1 cellular context compared by ENCODE assay signal in the genomic region with DNA sequence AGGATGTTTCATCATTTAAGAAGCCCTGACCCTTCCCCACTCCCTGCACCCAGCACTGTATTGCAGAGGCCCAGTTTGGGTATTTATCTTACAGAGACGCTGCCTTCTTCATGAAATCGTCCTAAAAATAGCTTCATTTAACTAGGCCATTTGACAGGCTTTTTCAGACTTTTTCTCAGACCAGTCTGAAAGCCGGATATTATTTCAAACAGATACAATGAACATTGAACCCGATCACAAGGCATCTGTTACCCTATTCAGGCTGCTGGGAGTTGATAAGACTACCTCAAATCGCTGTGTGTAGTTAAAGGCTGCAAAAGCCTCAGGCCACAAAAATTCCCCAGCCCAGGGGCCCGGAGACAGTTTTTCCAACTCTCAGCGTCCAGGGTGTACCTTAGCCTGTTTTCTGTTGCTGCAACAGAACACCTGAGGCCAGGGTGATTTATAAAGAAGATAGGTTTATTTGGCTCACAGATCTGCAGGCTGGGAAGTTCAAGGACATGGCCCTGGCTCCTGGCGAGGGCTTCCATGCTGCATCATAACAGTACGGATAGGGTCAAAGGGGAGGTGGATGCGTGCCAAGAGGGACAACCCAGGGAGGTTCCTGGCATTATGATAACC.
TF ChIP-seq lines count a peak whose summit lies in the region.

No MANE protein-coding gene starts in this region.

TF ChIP-seq in HepG2, 621 proteins besides CTCF, POLR2A, EP300 and RAD21 (continued from another document and continues in another):
- TF ChIP-seq, protein P1, sequence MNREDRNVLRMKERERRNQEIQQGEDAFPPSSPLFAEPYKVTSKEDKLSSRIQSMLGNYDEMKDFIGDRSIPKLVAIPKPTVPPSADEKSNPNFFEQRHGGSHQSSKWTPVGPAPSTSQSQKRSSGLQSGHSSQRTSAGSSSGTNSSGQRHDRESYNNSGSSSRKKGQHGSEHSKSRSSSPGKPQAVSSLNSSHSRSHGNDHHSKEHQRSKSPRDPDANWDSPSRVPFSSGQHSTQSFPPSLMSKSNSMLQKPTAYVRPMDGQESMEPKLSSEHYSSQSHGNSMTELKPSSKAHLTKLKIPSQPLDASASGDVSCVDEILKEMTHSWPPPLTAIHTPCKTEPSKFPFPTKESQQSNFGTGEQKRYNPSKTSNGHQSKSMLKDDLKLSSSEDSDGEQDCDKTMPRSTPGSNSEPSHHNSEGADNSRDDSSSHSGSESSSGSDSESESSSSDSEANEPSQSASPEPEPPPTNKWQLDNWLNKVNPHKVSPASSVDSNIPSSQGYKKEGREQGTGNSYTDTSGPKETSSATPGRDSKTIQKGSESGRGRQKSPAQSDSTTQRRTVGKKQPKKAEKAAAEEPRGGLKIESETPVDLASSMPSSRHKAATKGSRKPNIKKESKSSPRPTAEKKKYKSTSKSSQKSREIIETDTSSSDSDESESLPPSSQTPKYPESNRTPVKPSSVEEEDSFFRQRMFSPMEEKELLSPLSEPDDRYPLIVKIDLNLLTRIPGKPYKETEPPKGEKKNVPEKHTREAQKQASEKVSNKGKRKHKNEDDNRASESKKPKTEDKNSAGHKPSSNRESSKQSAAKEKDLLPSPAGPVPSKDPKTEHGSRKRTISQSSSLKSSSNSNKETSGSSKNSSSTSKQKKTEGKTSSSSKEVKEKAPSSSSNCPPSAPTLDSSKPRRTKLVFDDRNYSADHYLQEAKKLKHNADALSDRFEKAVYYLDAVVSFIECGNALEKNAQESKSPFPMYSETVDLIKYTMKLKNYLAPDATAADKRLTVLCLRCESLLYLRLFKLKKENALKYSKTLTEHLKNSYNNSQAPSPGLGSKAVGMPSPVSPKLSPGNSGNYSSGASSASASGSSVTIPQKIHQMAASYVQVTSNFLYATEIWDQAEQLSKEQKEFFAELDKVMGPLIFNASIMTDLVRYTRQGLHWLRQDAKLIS (CRISPR knock-in tag; IDR thresholded peaks at IDR 0.05): no peak
- TF ChIP-seq KAT8 (CRISPR knock-in tag; IDR thresholded peaks at IDR 0.05): peak; percentile 52
- peak; percentile 50; the same call in 1 of the 2 replicates for TF ChIP-seq NCOR1 (IDR thresholded peaks at IDR 0.05; ENCODE audit: borderline replicate concordance, low read length)
- peak; percentile 55; the same call in 1 of the 2 replicates for TF ChIP-seq NFIC (IDR thresholded peaks at IDR 0.05; ENCODE audit: low read length)
- 0 out of 2 replicates have a peak, but pooled peaks have one; percentile 29 for TF ChIP-seq SOX13 (IDR thresholded peaks at IDR 0.05)
- peak in 1 of 2 experiments; percentile 50; a peak in 1 of 4 replicates for TF ChIP-seq SOX13 (CRISPR knock-in tag; conservative IDR thresholded peaks at IDR 0.05 in 1 of 2, IDR thresholded peaks at IDR 0.05 in 1 of 2)
- peak; percentile 20; the same call in 1 of the 2 replicates for TF ChIP-seq CEBPG (CRISPR knock-in tag; IDR thresholded peaks at IDR 0.05)
- TF ChIP-seq, protein P2, sequence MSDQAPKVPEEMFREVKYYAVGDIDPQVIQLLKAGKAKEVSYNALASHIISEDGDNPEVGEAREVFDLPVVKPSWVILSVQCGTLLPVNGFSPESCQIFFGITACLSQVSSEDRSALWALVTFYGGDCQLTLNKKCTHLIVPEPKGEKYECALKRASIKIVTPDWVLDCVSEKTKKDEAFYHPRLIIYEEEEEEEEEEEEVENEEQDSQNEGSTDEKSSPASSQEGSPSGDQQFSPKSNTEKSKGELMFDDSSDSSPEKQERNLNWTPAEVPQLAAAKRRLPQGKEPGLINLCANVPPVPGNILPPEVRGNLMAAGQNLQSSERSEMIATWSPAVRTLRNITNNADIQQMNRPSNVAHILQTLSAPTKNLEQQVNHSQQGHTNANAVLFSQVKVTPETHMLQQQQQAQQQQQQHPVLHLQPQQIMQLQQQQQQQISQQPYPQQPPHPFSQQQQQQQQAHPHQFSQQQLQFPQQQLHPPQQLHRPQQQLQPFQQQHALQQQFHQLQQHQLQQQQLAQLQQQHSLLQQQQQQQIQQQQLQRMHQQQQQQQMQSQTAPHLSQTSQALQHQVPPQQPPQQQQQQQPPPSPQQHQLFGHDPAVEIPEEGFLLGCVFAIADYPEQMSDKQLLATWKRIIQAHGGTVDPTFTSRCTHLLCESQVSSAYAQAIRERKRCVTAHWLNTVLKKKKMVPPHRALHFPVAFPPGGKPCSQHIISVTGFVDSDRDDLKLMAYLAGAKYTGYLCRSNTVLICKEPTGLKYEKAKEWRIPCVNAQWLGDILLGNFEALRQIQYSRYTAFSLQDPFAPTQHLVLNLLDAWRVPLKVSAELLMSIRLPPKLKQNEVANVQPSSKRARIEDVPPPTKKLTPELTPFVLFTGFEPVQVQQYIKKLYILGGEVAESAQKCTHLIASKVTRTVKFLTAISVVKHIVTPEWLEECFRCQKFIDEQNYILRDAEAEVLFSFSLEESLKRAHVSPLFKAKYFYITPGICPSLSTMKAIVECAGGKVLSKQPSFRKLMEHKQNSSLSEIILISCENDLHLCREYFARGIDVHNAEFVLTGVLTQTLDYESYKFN (CRISPR knock-in tag; conservative IDR thresholded peaks at IDR 0.05): peak; percentile 80
- 0 out of 2 replicates have a peak, but pooled peaks have one; percentile 23 for TF ChIP-seq ZNF335 (CRISPR knock-in tag; IDR thresholded peaks at IDR 0.05)
- peak; percentile 22; the same call in 1 of the 2 replicates for TF ChIP-seq ETV5 (CRISPR knock-in tag; IDR thresholded peaks at IDR 0.05; ENCODE audit: borderline replicate concordance)
- peak; percentile 46; the same call in 1 of the 2 replicates for TF ChIP-seq REPIN1 (CRISPR knock-in tag; IDR thresholded peaks at IDR 0.05; ENCODE audit: borderline replicate concordance, low read depth)
- TF ChIP-seq CBX2 (IDR thresholded peaks at IDR 0.05; ENCODE audit: low read depth, low read length): no peak
- no peak for TF ChIP-seq CBX2 (CRISPR knock-in tag; IDR thresholded peaks at IDR 0.05; ENCODE audit: low read depth)
- no peak for TF ChIP-seq TMF1 (CRISPR knock-in tag; IDR thresholded peaks at IDR 0.05; ENCODE audit: low read depth)
- TF ChIP-seq KDM3A (CRISPR knock-in tag; IDR thresholded peaks at IDR 0.05; ENCODE audit: low read depth): 0 out of 2 replicates have a peak, but pooled peaks have one; percentile 12
- TF ChIP-seq, protein P3, sequence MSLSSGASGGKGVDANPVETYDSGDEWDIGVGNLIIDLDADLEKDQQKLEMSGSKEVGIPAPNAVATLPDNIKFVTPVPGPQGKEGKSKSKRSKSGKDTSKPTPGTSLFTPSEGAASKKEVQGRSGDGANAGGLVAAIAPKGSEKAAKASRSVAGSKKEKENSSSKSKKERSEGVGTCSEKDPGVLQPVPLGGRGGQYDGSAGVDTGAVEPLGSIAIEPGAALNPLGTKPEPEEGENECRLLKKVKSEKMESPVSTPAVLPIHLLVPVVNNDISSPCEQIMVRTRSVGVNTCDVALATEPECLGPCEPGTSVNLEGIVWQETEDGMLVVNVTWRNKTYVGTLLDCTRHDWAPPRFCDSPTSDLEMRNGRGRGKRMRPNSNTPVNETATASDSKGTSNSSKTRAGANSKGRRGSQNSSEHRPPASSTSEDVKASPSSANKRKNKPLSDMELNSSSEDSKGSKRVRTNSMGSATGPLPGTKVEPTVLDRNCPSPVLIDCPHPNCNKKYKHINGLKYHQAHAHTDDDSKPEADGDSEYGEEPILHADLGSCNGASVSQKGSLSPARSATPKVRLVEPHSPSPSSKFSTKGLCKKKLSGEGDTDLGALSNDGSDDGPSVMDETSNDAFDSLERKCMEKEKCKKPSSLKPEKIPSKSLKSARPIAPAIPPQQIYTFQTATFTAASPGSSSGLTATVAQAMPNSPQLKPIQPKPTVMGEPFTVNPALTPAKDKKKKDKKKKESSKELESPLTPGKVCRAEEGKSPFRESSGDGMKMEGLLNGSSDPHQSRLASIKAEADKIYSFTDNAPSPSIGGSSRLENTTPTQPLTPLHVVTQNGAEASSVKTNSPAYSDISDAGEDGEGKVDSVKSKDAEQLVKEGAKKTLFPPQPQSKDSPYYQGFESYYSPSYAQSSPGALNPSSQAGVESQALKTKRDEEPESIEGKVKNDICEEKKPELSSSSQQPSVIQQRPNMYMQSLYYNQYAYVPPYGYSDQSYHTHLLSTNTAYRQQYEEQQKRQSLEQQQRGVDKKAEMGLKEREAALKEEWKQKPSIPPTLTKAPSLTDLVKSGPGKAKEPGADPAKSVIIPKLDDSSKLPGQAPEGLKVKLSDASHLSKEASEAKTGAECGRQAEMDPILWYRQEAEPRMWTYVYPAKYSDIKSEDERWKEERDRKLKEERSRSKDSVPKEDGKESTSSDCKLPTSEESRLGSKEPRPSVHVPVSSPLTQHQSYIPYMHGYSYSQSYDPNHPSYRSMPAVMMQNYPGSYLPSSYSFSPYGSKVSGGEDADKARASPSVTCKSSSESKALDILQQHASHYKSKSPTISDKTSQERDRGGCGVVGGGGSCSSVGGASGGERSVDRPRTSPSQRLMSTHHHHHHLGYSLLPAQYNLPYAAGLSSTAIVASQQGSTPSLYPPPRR (CRISPR knock-in tag; IDR thresholded peaks at IDR 0.05; ENCODE audit: borderline replicate concordance): peak; percentile 48; the same call in 1 of the 2 replicates
- TF ChIP-seq, protein P4, sequence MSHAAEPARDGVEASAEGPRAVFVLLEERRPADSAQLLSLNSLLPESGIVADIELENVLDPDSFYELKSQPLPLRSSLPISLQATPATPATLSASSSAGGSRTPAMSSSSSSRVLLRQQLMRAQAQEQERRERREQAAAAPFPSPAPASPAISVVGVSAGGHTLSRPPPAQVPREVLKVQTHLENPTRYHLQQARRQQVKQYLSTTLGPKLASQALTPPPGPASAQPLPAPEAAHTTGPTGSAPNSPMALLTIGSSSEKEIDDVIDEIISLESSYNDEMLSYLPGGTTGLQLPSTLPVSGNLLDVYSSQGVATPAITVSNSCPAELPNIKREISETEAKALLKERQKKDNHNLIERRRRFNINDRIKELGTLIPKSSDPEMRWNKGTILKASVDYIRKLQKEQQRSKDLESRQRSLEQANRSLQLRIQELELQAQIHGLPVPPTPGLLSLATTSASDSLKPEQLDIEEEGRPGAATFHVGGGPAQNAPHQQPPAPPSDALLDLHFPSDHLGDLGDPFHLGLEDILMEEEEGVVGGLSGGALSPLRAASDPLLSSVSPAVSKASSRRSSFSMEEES (CRISPR knock-in tag; IDR thresholded peaks at IDR 0.05): peak; percentile 61
- TF ChIP-seq NCOA2 (CRISPR knock-in tag; IDR thresholded peaks at IDR 0.05): peak; percentile 43; the same call in 1 of the 2 replicates
- TF ChIP-seq ZSCAN20 (CRISPR knock-in tag; IDR thresholded peaks at IDR 0.05; ENCODE audit: borderline replicate concordance): no peak
- TF ChIP-seq ZNF253 (CRISPR knock-in tag; IDR thresholded peaks at IDR 0.05; ENCODE audit: borderline replicate concordance): no peak
- TF ChIP-seq NCOA5 (CRISPR knock-in tag; IDR thresholded peaks at IDR 0.05): no peak
- TF ChIP-seq, protein P5, sequence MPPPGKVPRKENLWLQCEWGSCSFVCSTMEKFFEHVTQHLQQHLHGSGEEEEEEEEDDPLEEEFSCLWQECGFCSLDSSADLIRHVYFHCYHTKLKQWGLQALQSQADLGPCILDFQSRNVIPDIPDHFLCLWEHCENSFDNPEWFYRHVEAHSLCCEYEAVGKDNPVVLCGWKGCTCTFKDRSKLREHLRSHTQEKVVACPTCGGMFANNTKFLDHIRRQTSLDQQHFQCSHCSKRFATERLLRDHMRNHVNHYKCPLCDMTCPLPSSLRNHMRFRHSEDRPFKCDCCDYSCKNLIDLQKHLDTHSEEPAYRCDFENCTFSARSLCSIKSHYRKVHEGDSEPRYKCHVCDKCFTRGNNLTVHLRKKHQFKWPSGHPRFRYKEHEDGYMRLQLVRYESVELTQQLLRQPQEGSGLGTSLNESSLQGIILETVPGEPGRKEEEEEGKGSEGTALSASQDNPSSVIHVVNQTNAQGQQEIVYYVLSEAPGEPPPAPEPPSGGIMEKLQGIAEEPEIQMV (CRISPR knock-in tag; IDR thresholded peaks at IDR 0.05; ENCODE audit: low read depth): no peak
- TF ChIP-seq HMG20A (CRISPR knock-in tag; IDR thresholded peaks at IDR 0.05; ENCODE audit: borderline replicate concordance): peak; percentile 49; the same call in 1 of the 2 replicates
- no peak for TF ChIP-seq ZBTB38 (CRISPR knock-in tag; IDR thresholded peaks at IDR 0.05)
- TF ChIP-seq, protein P6, sequence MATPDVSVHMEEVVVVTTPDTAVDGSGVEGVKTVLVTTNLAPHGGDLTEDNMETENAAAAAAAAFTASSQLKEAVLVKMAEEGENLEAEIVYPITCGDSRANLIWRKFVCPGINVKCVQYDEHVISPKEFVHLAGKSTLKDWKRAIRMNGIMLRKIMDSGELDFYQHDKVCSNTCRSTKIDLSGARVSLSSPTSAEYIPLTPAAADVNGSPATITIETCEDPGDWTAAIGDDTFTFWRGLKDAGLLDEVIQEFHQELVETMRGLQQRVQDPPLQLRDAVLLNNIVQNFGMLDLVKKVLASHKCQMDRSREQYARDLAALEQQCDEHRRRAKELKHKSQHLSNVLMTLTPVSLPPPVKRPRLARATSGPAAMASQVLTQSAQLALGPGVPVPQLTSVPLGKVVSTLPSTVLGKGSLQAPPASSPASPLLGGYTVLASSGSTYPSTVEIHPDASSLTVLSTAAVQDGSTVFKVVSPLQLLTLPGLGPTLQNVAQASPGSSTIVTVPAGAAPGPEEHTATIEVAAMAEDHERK (CRISPR knock-in tag; IDR thresholded peaks at IDR 0.05; ENCODE audit: low read depth): no peak
- peak; percentile 60; the same call in 1 of the 2 replicates for TF ChIP-seq BCL6 (CRISPR knock-in tag; IDR thresholded peaks at IDR 0.05)
- 0 out of 2 replicates have a peak, but pooled peaks have one; percentile 16 for TF ChIP-seq JUN (CRISPR knock-in tag; IDR thresholded peaks at IDR 0.05)
- TF ChIP-seq FOSL2 (CRISPR knock-in tag; IDR thresholded peaks at IDR 0.05): peak; percentile 55
- 0 out of 2 replicates have a peak, but pooled peaks have one; percentile 44 for TF ChIP-seq POGZ (CRISPR knock-in tag; IDR thresholded peaks at IDR 0.05)
- no peak for TF ChIP-seq ZNF33B (CRISPR knock-in tag; IDR thresholded peaks at IDR 0.05)
- peak; percentile 56; the same call in 1 of the 2 replicates for TF ChIP-seq ZNF331 (CRISPR knock-in tag; IDR thresholded peaks at IDR 0.05)
- peak; percentile 43; the same call in 1 of the 2 replicates for TF ChIP-seq CREM (IDR thresholded peaks at IDR 0.05)
- no peak for TF ChIP-seq CREM (CRISPR knock-in tag; IDR thresholded peaks at IDR 0.05)
- TF ChIP-seq SAP130 (CRISPR knock-in tag; IDR thresholded peaks at IDR 0.05; ENCODE audit: low read depth): peak; percentile 56
- 0 out of 2 replicates have a peak, but pooled peaks have one; percentile 50 for TF ChIP-seq ZNF615 (CRISPR knock-in tag; IDR thresholded peaks at IDR 0.05; ENCODE audit: borderline replicate concordance)
- TF ChIP-seq, protein P7, sequence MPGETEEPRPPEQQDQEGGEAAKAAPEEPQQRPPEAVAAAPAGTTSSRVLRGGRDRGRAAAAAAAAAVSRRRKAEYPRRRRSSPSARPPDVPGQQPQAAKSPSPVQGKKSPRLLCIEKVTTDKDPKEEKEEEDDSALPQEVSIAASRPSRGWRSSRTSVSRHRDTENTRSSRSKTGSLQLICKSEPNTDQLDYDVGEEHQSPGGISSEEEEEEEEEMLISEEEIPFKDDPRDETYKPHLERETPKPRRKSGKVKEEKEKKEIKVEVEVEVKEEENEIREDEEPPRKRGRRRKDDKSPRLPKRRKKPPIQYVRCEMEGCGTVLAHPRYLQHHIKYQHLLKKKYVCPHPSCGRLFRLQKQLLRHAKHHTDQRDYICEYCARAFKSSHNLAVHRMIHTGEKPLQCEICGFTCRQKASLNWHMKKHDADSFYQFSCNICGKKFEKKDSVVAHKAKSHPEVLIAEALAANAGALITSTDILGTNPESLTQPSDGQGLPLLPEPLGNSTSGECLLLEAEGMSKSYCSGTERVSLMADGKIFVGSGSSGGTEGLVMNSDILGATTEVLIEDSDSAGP (CRISPR knock-in tag; IDR thresholded peaks at IDR 0.05; ENCODE audit: borderline replicate concordance): peak; percentile 46; the same call in 1 of the 2 replicates
- 0 out of 2 replicates have a peak, but pooled peaks have one; percentile 22 for TF ChIP-seq SP4 (CRISPR knock-in tag; IDR thresholded peaks at IDR 0.05)
- TF ChIP-seq NR2F6 (IDR thresholded peaks at IDR 0.05): peak; percentile 91
- TF ChIP-seq NR2F6 (CRISPR knock-in tag; IDR thresholded peaks at IDR 0.05): peak; percentile 93
- TF ChIP-seq ELF3 (CRISPR knock-in tag; IDR thresholded peaks at IDR 0.05): peak; percentile 49; the same call in 1 of the 2 replicates
- TF ChIP-seq KAT2B (IDR thresholded peaks at IDR 0.05; ENCODE audit: borderline replicate concordance, low read depth, low read length): no peak
